Comparison of ENCODE assay signal across 17 cellular contexts in the genomic region with DNA sequence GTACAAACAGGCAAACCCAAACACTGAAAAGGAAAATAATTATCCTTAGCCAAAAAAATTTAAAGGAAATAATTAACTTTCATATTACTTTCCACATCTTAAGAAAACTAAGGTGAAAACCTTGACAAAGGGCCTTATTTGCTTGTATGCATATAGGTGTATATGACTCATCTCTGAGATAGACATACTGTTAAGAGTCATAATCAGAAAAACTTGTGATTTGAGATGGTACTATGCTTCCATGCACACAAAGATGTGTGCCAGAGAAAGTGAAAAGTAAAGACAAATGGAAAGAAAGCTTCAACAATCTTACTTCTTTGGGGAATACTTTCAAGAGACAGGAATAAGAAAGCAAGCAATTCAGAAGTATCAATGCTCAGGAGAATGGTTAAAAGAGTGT. TPM values are rescaled to one million over a fixed set of nuclear protein-coding genes. Genes with fewer than 3 reads are reported as not detected.
DNase-seq lines count a peak whose midpoint lies in the region; ATAC-seq, FAIRE-seq and TF ChIP-seq lines count a peak whose summit lies in the region.
"Had no signal": no experiment of that assay in that cellular context is flagged by ENCODE, and none has a peak within 500 bp of the region (broad histone marks: within the 10 kb centered on the region; RNA-seq: fewer than 3 reads in every experiment).

No MANE protein-coding gene starts in this region.

- H3K4me3 Mint-ChIP-seq in glutamatergic neuron (ENCODE audit: unreplicated experiment) = no peak overlapping the region
- H3K4me3 Mint-ChIP-seq: CD14-positive monocyte; CD4-positive, alpha-beta memory T cell; GM23338 had no signal

- no peak overlapping the region for H3K4me3 ChIP-seq in SK-N-SH (ENCODE audit: low read depth in 2 of 2, low read length in 1 of 2)
- H3K4me3 ChIP-seq in bronchial epithelial cell (ENCODE audit: low read depth, low read length) = no peak overlapping the region
- H3K4me3 ChIP-seq: BLaER1, GM23338 had no signal

- TF ChIP-seq CTCF in SK-N-SH (IDR thresholded peaks at IDR 0.05) (no peak), bronchial epithelial cell (IDR thresholded peaks at IDR 0.05; ENCODE audit: insufficient read depth, low read length, severe bottlenecking) (no peak), glutamatergic neuron (IDR thresholded peaks at IDR 0.05; ENCODE audit: partially characterized antibody, unreplicated experiment) (no peak)

- POLR2A ChIA-PET in SK-N-SH (lab: Yijun Ruan, JAX) = no interaction called here

- no peaks in the 10 kb centered on the region for H3K9me3 ChIP-seq in SK-N-SH

- no peak for TF ChIP-seq EP300 in SK-N-SH (IDR thresholded peaks at IDR 0.05; ENCODE audit: borderline replicate concordance in 1 of 2, low read depth in 1 of 2, low read length in 1 of 2)

- peaks cover 0 to 21% of the 10 kb centered on the region in 2 experiments; a peak in 2 of 4 replicates for H3K4me1 ChIP-seq in SK-N-SH (ENCODE audit: control insufficient read depth in 1 of 2, insufficient read depth in 2 of 2, low read depth in 1 of 2, low read length in 1 of 2)
- H3K4me1 ChIP-seq: BLaER1 had no signal

- H3K79me2 ChIP-seq in SK-N-SH (ENCODE audit: insufficient read depth) = peaks cover 9% of the 10 kb centered on the region

- H2AFZ ChIP-seq in SK-N-SH (ENCODE audit: low read depth) = no peak overlapping the region
- H2AFZ ChIP-seq: GM23338 had no signal

- H3K9ac ChIP-seq in SK-N-SH = no peak overlapping the region
- H3K9ac ChIP-seq: BLaER1 had no signal

- no peak overlapping the region for H3K27ac Mint-ChIP-seq in glutamatergic neuron (ENCODE audit: unreplicated experiment)
- H3K27ac Mint-ChIP-seq: CD14-positive monocyte; CD4-positive, alpha-beta memory T cell; GM23338 had no signal

- H3F3A ChIP-seq in SK-N-SH (replicated peaks; ENCODE audit: insufficient read depth) = peaks cover 4% of the 10 kb centered on the region

- H3K36me3 Mint-ChIP-seq in glutamatergic neuron (ENCODE audit: unreplicated experiment) = no peaks in the 10 kb centered on the region
- H3K36me3 Mint-ChIP-seq: CD4-positive, alpha-beta memory T cell had no signal

- FAIRE-seq in bronchial epithelial cell (lab: Jason Lieb, UNC) = no peak
- FAIRE-seq: H54 had no signal

- DNase-seq in DMS79 treated with DMSO at 0.1 percent for 48 hours (lab: John Stamatoyannopoulos, UW) (peak; percentile 50), DMS79 (lab: John Stamatoyannopoulos, UW) (no peak), SK-N-SH (no peak), bronchial epithelial cell (ENCODE audit: low read depth) (peak; percentile 15), DMS114 treated with DMSO at 0.1 percent for 48 hours (lab: John Stamatoyannopoulos, UW; ENCODE audit: unreplicated experiment) (no peak), glutamatergic neuron (no peak)
- DNase-seq: CD4-positive, alpha-beta memory T cell; DMS53; GDM1; HCEC 1CT had no signal

- H3K4me1 Mint-ChIP-seq in glutamatergic neuron (ENCODE audit: low read depth, unreplicated experiment) = peaks cover 27% of the 10 kb centered on the region

- CTCF ChIA-PET in SK-N-SH (lab: Yijun Ruan, JAX) = interaction anchor here (3.9 kb wide), 1 partner anchor 125 kb away, joined by 31 read pairs; no protein-coding TSS in a partner anchor

- no peak overlapping the region for H3K4me2 ChIP-seq in SK-N-SH
- H3K4me2 ChIP-seq: BLaER1 had no signal

- H3K36me3 ChIP-seq in SK-N-SH (replicated peaks in 1 of 2; ENCODE audit: control insufficient read depth in 1 of 2, insufficient read depth in 2 of 2, low read length in 1 of 2) (no peaks in the 10 kb centered on the region), bronchial epithelial cell (ENCODE audit: control insufficient read depth, insufficient read depth, low read length) (no peaks in the 10 kb centered on the region)
- H3K36me3 ChIP-seq: BLaER1 had no signal

- no peak overlapping the region for H3K27ac ChIP-seq in SK-N-SH (ENCODE audit: low read depth in 2 of 2, low read length in 1 of 2)
- H3K27ac ChIP-seq: 22Rv1, BLaER1 had no signal

- ATAC-seq in SK-N-SH treated with all-trans-retinoic acid at 6 μM for 48 hours = no peak
- ATAC-seq: GM23338 had no signal

- H3K9me3 Mint-ChIP-seq in glutamatergic neuron (ENCODE audit: unreplicated experiment) = peaks cover 14% of the 10 kb centered on the region
- H3K9me3 Mint-ChIP-seq: GM23338 had no signal

- TF ChIP-seq RAD21 in SK-N-SH (IDR thresholded peaks at IDR 0.05; ENCODE audit: low read length) = no peak

- no peaks in the 10 kb centered on the region; the same call in 1 of the 2 replicates for H4K20me1 ChIP-seq in SK-N-SH (ENCODE audit: insufficient read depth)
- H4K20me1 ChIP-seq: BLaER1 had no signal

- H3K9me2 ChIP-seq in SK-N-SH = no peaks in the 10 kb centered on the region

- peaks cover 20% of the 10 kb centered on the region for H3K27me3 Mint-ChIP-seq in glutamatergic neuron (ENCODE audit: unreplicated experiment)

- H3K27me3 ChIP-seq in SK-N-SH (ENCODE audit: insufficient read depth) = no peaks in the 10 kb centered on the region
- H3K27me3 ChIP-seq in bronchial epithelial cell (ENCODE audit: control insufficient read depth, insufficient read depth, low read length) = peaks cover 4% of the 10 kb centered on the region

TF ChIP-seq in SK-N-SH, 30 proteins besides CTCF, POLR2A, EP300 and RAD21:
- no peak for TF ChIP-seq FOXJ3 (CRISPR knock-in tag; IDR thresholded peaks at IDR 0.05)
- TF ChIP-seq FOXM1 (IDR thresholded peaks at IDR 0.05; ENCODE audit: low read depth) = no peak
- TF ChIP-seq, protein P1, sequence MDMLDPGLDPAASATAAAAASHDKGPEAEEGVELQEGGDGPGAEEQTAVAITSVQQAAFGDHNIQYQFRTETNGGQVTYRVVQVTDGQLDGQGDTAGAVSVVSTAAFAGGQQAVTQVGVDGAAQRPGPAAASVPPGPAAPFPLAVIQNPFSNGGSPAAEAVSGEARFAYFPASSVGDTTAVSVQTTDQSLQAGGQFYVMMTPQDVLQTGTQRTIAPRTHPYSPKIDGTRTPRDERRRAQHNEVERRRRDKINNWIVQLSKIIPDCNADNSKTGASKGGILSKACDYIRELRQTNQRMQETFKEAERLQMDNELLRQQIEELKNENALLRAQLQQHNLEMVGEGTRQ (IDR thresholded peaks at IDR 0.05; ENCODE audit: borderline replicate concordance, low read depth, low read length) = no peak
- TF ChIP-seq GABPA (IDR thresholded peaks at IDR 0.05; ENCODE audit: low read depth) = no peak
- no peak for TF ChIP-seq POLR2AphosphoS5 (IDR thresholded peaks at IDR 0.05; ENCODE audit: low read depth, low read length)
- peak; percentile 13; the same call in 1 of the 2 replicates for TF ChIP-seq GATA2 (CRISPR knock-in tag; IDR thresholded peaks at IDR 0.05)
- no peak for TF ChIP-seq NFIC (IDR thresholded peaks at IDR 0.05; ENCODE audit: borderline replicate concordance)

TF ChIP-seq in SK-N-SH treated with all-trans-retinoic acid at 6 μM for 48 hours, 23 proteins besides CTCF, POLR2A, EP300 and RAD21:
- TF ChIP-seq, protein P2, sequence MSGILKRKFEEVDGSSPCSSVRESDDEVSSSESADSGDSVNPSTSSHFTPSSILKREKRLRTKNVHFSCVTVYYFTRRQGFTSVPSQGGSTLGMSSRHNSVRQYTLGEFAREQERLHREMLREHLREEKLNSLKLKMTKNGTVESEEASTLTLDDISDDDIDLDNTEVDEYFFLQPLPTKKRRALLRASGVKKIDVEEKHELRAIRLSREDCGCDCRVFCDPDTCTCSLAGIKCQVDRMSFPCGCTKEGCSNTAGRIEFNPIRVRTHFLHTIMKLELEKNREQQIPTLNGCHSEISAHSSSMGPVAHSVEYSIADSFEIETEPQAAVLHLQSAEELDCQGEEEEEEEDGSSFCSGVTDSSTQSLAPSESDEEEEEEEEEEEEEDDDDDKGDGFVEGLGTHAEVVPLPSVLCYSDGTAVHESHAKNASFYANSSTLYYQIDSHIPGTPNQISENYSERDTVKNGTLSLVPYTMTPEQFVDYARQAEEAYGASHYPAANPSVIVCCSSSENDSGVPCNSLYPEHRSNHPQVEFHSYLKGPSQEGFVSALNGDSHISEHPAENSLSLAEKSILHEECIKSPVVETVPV (CRISPR knock-in tag; IDR thresholded peaks at IDR 0.05) = no peak
- TF ChIP-seq GLIS3 (CRISPR knock-in tag; IDR thresholded peaks at IDR 0.05) (no peak), TOX (CRISPR knock-in tag; IDR thresholded peaks at IDR 0.05; ENCODE audit: borderline replicate concordance) (no peak), OSR1 (CRISPR knock-in tag; IDR thresholded peaks at IDR 0.05) (no peak)
TF ChIP-seq in SK-N-SH treated with all-trans-retinoic acid at 6 μM for 48 hours: peak in this region for 0.

RNA-seq across cellular contexts. Expression of a gene that starts 3.3 kb away (rescaled TPM):
- 3.4 and 4.8 TPM in 2 replicates for polyA plus RNA-seq in SK-N-SH (2012; rRNA removed)
- 6.3 and 6.9 TPM in 2 replicates for polyA plus RNA-seq in SK-N-SH (2012; cell fraction: cytosol; rRNA removed)
- 3.0 and 7.5 TPM in 2 replicates for polyA plus RNA-seq in SK-N-SH (2012; cell fraction: nucleus; rRNA removed)
- total RNA-seq in bronchial epithelial cell (0.77 and 1.1 TPM in 2 replicates), glutamatergic neuron (ENCODE audit: unreplicated experiment) (258 TPM)
- total RNA-seq: CD4-positive, alpha-beta memory T cell; HT-29 had no signal
- polyA plus RNA-seq: CD4-positive, alpha-beta memory T cell had no signal

Comparison
In these comparisons a context has a peak if more than half of its experiments do, and no peak if none do; other contexts are left out.
1. DNase-seq: peak in DMS79 treated with DMSO at 0.1 percent for 48 hours (single experiment) and bronchial epithelial cell (single experiment); none in DMS79 (single experiment), SK-N-SH (single experiment), DMS114 treated with DMSO at 0.1 percent for 48 hours (single experiment) and glutamatergic neuron (single experiment).
2. RNA of a gene that starts 3.3 kb away (total RNA-seq): 258 TPM in glutamatergic neuron (single experiment); 0.77 to 1.1 TPM in bronchial epithelial cell; every median in the first group is over 100 times any median in the second.